Comparison of ENCODE assay signal across 29 cellular contexts in genomic region chr15:77529394-77530159, GRCh38.
DNase-seq lines count a peak whose midpoint lies in the region; ATAC-seq and TF ChIP-seq lines count a peak whose summit lies in the region.
"Had no signal": no experiment of that assay in that cellular context is flagged by ENCODE, and none has a peak within 500 bp of the region (broad histone marks: within the 10 kb centered on the region; RNA-seq: fewer than 3 reads in every experiment).

No MANE protein-coding gene starts in this region.

- H3K27ac Mint-ChIP-seq in nephron, result peak overlapping the region; percentile 97 to 100 (median 98)
- H3K27ac Mint-ChIP-seq in CD8-positive, alpha-beta T cell, result no peak overlapping the region
- H3K27ac Mint-ChIP-seq: CD4-positive, alpha-beta T cell; HFFc6; stimulated activated naive CD8-positive, alpha-beta T cell treated with anti-CD3 and anti-CD28 coated beads, Interleukin-15, Interleukin-2, amounts not matched to agents 100 ng/mL and 50 ng/mL, for 24 hours had no signal

- 93 to 98% (median 96%) methylated on average over 5 to 10 of the region's 10 CpGs for WGBS in heart left ventricle, 4 donors
- 95 to 97% methylated on average over 10 of the region's 10 CpGs for WGBS in heart right ventricle, 2 donors

- no peak for TF ChIP-seq POLR2A in heart left ventricle (IDR thresholded peaks at IDR 0.05)
- TF ChIP-seq POLR2A in vagina (IDR thresholded peaks at IDR 0.05), result no peak

- no peaks in the 10 kb centered on the region for H3K9me3 Mint-ChIP-seq in nephron
- no peaks in the 10 kb centered on the region for H3K9me3 Mint-ChIP-seq in CD8-positive, alpha-beta T cell
- H3K9me3 Mint-ChIP-seq: CD4-positive, alpha-beta T cell; HFFc6; neural crest cell; stimulated activated naive CD8-positive, alpha-beta T cell treated with anti-CD3 and anti-CD28 coated beads, Interleukin-15, Interleukin-2, amounts not matched to agents 100 ng/mL and 50 ng/mL, for 24 hours had no signal

- no peaks in the 10 kb centered on the region for H3K36me3 Mint-ChIP-seq in nephron (ENCODE audit: low read depth)
- no peaks in the 10 kb centered on the region for H3K36me3 Mint-ChIP-seq in CD8-positive, alpha-beta T cell

- POLR2A ChIA-PET in CD8-positive, alpha-beta T cell (lab: Charles Lee), result no interaction called here

- H3K27ac ChIP-seq in heart left ventricle, result peak overlapping the region in 7 of 12 donors; percentile 36 to 77 (median 56)
- H3K27ac ChIP-seq in heart right ventricle, result peak overlapping the region in 8 of 10 donors; percentile 47 to 77 (median 68)
- H3K27ac ChIP-seq in vagina, result no peak overlapping the region
- H3K27ac ChIP-seq in CD8-positive, alpha-beta T cell (ENCODE audit: low read depth, low read length), result no peak overlapping the region
- H3K27ac ChIP-seq: A549, GM23248, parathyroid adenoma had no signal

- ATAC-seq in heart left ventricle, result no peak
- no peak for ATAC-seq in Right ventricle myocardium inferior
- no peak for ATAC-seq in heart right ventricle
- ATAC-seq in GM18517 (IDR thresholded peaks at IDR 0.05; ENCODE audit: unreplicated experiment), result no peak
- ATAC-seq in CD8-positive, alpha-beta T cell, result no peak
- ATAC-seq: A549, PC-3 had no signal

- H3K36me3 ChIP-seq in heart left ventricle, result no peaks in the 10 kb centered on the region
- no peaks in the 10 kb centered on the region for H3K36me3 ChIP-seq in heart right ventricle
- H3K36me3 ChIP-seq in vagina, result no peaks in the 10 kb centered on the region
- H3K36me3 ChIP-seq in CD8-positive, alpha-beta T cell (ENCODE audit: insufficient read depth, low read length), result no peaks in the 10 kb centered on the region
- H3K36me3 ChIP-seq: uterus had no signal

- H3K4me3 ChIP-seq in heart left ventricle (no peak overlapping the region), heart right ventricle (no peak overlapping the region), vagina (no peak overlapping the region)
- no peak overlapping the region for H3K4me3 ChIP-seq in CD8-positive, alpha-beta T cell (ENCODE audit: low read depth, low read length)
- H3K4me3 ChIP-seq: A549, GM23248, testis, uterus had no signal

- DNase-seq in heart left ventricle (peak in 3 of 5 donors; percentile 10 to 57 (median 17)), Right ventricle myocardium inferior (ENCODE audit: missing footprints) (no peak), heart right ventricle (no peak), vagina (ENCODE audit: extremely low spot score in 2 of 2) (no peak), NCI-H2081 (lab: John Stamatoyannopoulos, UW) (no peak)
- no peak for DNase-seq in CD8-positive, alpha-beta T cell
- DNase-seq: activated CD4-positive, alpha-beta T cell treated with anti-CD3 and anti-CD28 coated beads for 4 hours; activated gamma-delta T cell; CD4-positive, alpha-beta T cell; dermis blood vessel endothelial cell; foreskin melanocyte; GM23248; HFFc6; KG1; kidney glomerular epithelial cell; mammary epithelial cell; NCI-H1092 treated with DMSO at 0.1 percent for 48 hours; PC-3; SHP77; stimulated activated CD4-positive, alpha-beta T cell treated with anti-CD3 and anti-CD28 coated beads, Interleukin-2, amount 100 ng/mL, for 24 hours; stimulated activated CD8-positive, alpha-beta memory T cell treated with anti-CD3 and anti-CD28 coated beads, Interleukin-4, amount 100 ng/mL, for 48 hours; uterus had no signal

- H3K27me3 Mint-ChIP-seq in nephron (ENCODE audit: low read depth), result no peaks in the 10 kb centered on the region
- peaks cover 4% of the 10 kb centered on the region for H3K27me3 Mint-ChIP-seq in CD8-positive, alpha-beta T cell (ENCODE audit: low read depth)
- H3K27me3 Mint-ChIP-seq: CD4-positive, alpha-beta T cell; stimulated activated naive CD8-positive, alpha-beta T cell treated with anti-CD3 and anti-CD28 coated beads, Interleukin-15, Interleukin-2, amounts not matched to agents 100 ng/mL and 50 ng/mL, for 24 hours had no signal

- no peaks in the 10 kb centered on the region for H3K27me3 ChIP-seq in heart left ventricle
- no peaks in the 10 kb centered on the region for H3K27me3 ChIP-seq in heart right ventricle
- no peaks in the 10 kb centered on the region for H3K27me3 ChIP-seq in vagina
- no peaks in the 10 kb centered on the region for H3K27me3 ChIP-seq in CD8-positive, alpha-beta T cell (ENCODE audit: insufficient read depth, low read length)
- H3K27me3 ChIP-seq: testis, uterus had no signal

- peaks cover 75% of the 10 kb centered on the region for H3K4me1 Mint-ChIP-seq in nephron
- no peaks in the 10 kb centered on the region for H3K4me1 Mint-ChIP-seq in CD8-positive, alpha-beta T cell (ENCODE audit: low read depth)

- H3K4me1 ChIP-seq in heart left ventricle (peaks cover 0 to 36% (median 22%) of the 10 kb centered on the region in 12 donors), heart right ventricle (peaks cover 11 to 39% (median 24%) of the 10 kb centered on the region in 9 donors), vagina (peaks cover 41% of the 10 kb centered on the region)
- no peaks in the 10 kb centered on the region for H3K4me1 ChIP-seq in CD8-positive, alpha-beta T cell (ENCODE audit: insufficient read depth, low read length)
- H3K4me1 ChIP-seq: A549, parathyroid adenoma, uterus had no signal

- H3K9me3 ChIP-seq in heart left ventricle, result no peaks in the 10 kb centered on the region
- no peaks in the 10 kb centered on the region for H3K9me3 ChIP-seq in heart right ventricle
- H3K9me3 ChIP-seq in vagina, result no peaks in the 10 kb centered on the region
- no peaks in the 10 kb centered on the region for H3K9me3 ChIP-seq in CD8-positive, alpha-beta T cell (ENCODE audit: low read length)
- H3K9me3 ChIP-seq: A549, testis, uterus had no signal

- intact Hi-C loops in heart left ventricle (cut with DNase I) (no loop called here), Right ventricle myocardium inferior (cut with DNase I) (no loop called here), heart right ventricle (cut with DNase I) (no loop called here), vagina (cut with DNase I) (no loop called here)
- intact Hi-C loops in CD8-positive, alpha-beta T cell (cut with DNase I, micrococcal nuclease), result no loop called here

- TF ChIP-seq CTCF in heart left ventricle (IDR thresholded peaks at IDR 0.05) (no peak), heart right ventricle (IDR thresholded peaks at IDR 0.05) (no peak), nephron (IDR thresholded peaks at IDR 0.05; ENCODE audit: unreplicated experiment in 3 of 3) (no peak), vagina (IDR thresholded peaks at IDR 0.05) (no peak)
- no peak for TF ChIP-seq CTCF in CD8-positive, alpha-beta T cell (IDR thresholded peaks at IDR 0.05)

- CTCF ChIA-PET in CD8-positive, alpha-beta T cell (lab: Charles Lee), result interaction anchor here (0.5 to 1.2 kb wide), 2 partner anchors 13 to 1015 kb away, joined by 3 to 4 read pairs; no protein-coding TSS in a partner anchor

- H3K4me3 Mint-ChIP-seq in nephron, result no peak overlapping the region
- no peak overlapping the region for H3K4me3 Mint-ChIP-seq in CD8-positive, alpha-beta T cell
- H3K4me3 Mint-ChIP-seq: CD4-positive, alpha-beta T cell; HFFc6; neural crest cell; stimulated activated naive CD8-positive, alpha-beta T cell treated with anti-CD3 and anti-CD28 coated beads, Interleukin-15, Interleukin-2, amounts not matched to agents 100 ng/mL and 50 ng/mL, for 24 hours had no signal

Comparison
In these comparisons a context has a peak if more than half of its experiments do, and no peak if none do; other contexts are left out.
1. DNase-seq: peak in heart left ventricle (3 of 5); none in Right ventricle myocardium inferior (single experiment), heart right ventricle (0 of 2), vagina (0 of 2), CD8-positive, alpha-beta T cell (0 of 7) and NCI-H2081 (0 of 2).
2. H3K27ac ChIP-seq: peak in heart left ventricle (7 of 12) and heart right ventricle (8 of 10); none in vagina (single experiment) and CD8-positive, alpha-beta T cell (single experiment).